ENCODE assay signal across 25 cellular contexts in genomic region chr6:155974359-155974758, GRCh38.
DNase-seq lines count a peak whose midpoint lies in the region; ATAC-seq, FAIRE-seq and TF ChIP-seq lines count a peak whose summit lies in the region.
"Had no signal": no experiment of that assay in that cellular context is flagged by ENCODE, and none has a peak within 500 bp of the region (broad histone marks: within the 10 kb centered on the region; RNA-seq: fewer than 3 reads in every experiment).

No MANE protein-coding gene starts in this region.

- H3K36me3 ChIP-seq in kidney (ENCODE audit: control insufficient read depth in 1 of 2, insufficient read depth in 2 of 2, low read length in 2 of 2): no peaks in the 10 kb centered on the region
- H3K36me3 ChIP-seq in neuronal stem cell (replicated peaks in 1 of 2; ENCODE audit: control insufficient read depth in 2 of 2, insufficient read depth in 2 of 2, low read length in 2 of 2): no peaks in the 10 kb centered on the region
- no peaks in the 10 kb centered on the region for H3K36me3 ChIP-seq in right atrium auricular region
- H3K36me3 ChIP-seq: BLaER1, HAP-1, MG63 had no signal

- H3K23ac ChIP-seq in neuronal stem cell (ENCODE audit: low read depth, low read length, poor library complexity): no peak overlapping the region

- H2BK120ac ChIP-seq in neuronal stem cell (ENCODE audit: low read depth, low read length): no peak overlapping the region

- ATAC-seq in natural killer cell (no peak), HG03521 (IDR thresholded peaks at IDR 0.05; ENCODE audit: unreplicated experiment) (no peak)
- ATAC-seq in natural killer cell treated with Interleukin-12 subunit alpha and Interleukin-12 subunit beta and Interleukin-15 and Interleukin-18, amount 100 ng/mL, for 72 hours: no peak
- ATAC-seq: GM23338, K562 had no signal

- no peak overlapping the region for H3K9ac ChIP-seq in kidney (ENCODE audit: low read length in 2 of 2)
- no peak overlapping the region for H3K9ac ChIP-seq in neuronal stem cell (ENCODE audit: low read depth, low read length, poor library complexity)
- H3K9ac ChIP-seq: BLaER1 had no signal

- no peak for DNase-seq in natural killer cell
- no peak for DNase-seq in natural killer cell treated with Interleukin-12 subunit alpha and Interleukin-12 subunit beta and Interleukin-15 and Interleukin-18, amount 100 ng/mL, for 72 hours (ENCODE audit: low spot score)
- peak; percentile 49 for DNase-seq in kidney
- DNase-seq in neuronal stem cell (ENCODE audit: low spot score): peak; percentile 6
- no peak for DNase-seq in right atrium auricular region (ENCODE audit: low spot score)
- DNase-seq in NCI-H526 (lab: John Stamatoyannopoulos, UW): no peak
- DNase-seq: Calu3; CD8-positive, alpha-beta memory T cell; DMS153; MG63; NCI-H1417; NCI-H1694 treated with DMSO at 0.1 percent for 48 hours; NCI-H2081 treated with DMSO at 0.1 percent for 48 hours; NCI-H2171 treated with DMSO at 0.1 percent for 48 hours; NCI-H446; NCI-H526 treated with DMSO at 0.1 percent for 48 hours; OCI-M1 had no signal

- no peak overlapping the region for H4K91ac ChIP-seq in neuronal stem cell (ENCODE audit: low read depth, low read length, poor library complexity)

- no peaks in the 10 kb centered on the region for H3K27me3 Mint-ChIP-seq in natural killer cell (ENCODE audit: low read depth in 2 of 2)
- H3K27me3 Mint-ChIP-seq in natural killer cell treated with Interleukin-12 subunit alpha and Interleukin-12 subunit beta and Interleukin-15 and Interleukin-18, amount 100 ng/mL, for 72 hours: no peaks in the 10 kb centered on the region

- H3K4me3 Mint-ChIP-seq in natural killer cell: peak overlapping the region; percentile 10
- H3K4me3 Mint-ChIP-seq in natural killer cell treated with Interleukin-12 subunit alpha and Interleukin-12 subunit beta and Interleukin-15 and Interleukin-18, amount 100 ng/mL, for 72 hours: no peak overlapping the region
- H3K4me3 Mint-ChIP-seq: GM23338 had no signal

- peaks cover 0 to 3% of the 10 kb centered on the region in 2 donors for H3K9me3 Mint-ChIP-seq in natural killer cell
- H3K9me3 Mint-ChIP-seq in natural killer cell treated with Interleukin-12 subunit alpha and Interleukin-12 subunit beta and Interleukin-15 and Interleukin-18, amount 100 ng/mL, for 72 hours: no peaks in the 10 kb centered on the region
- H3K9me3 Mint-ChIP-seq: GM23338 had no signal

- H3K18ac ChIP-seq in neuronal stem cell (ENCODE audit: low read length): no peak overlapping the region

- no CpG with 5 or more reads among the region's 17 CpGs for WGBS in neuronal stem cell (ENCODE audit: extremely low coverage in 2 of 2, insufficient read length in 2 of 2, insufficient replicate concordance in 1 of 2), 2 donors

- no peaks in the 10 kb centered on the region for H3K36me3 Mint-ChIP-seq in natural killer cell
- no peaks in the 10 kb centered on the region for H3K36me3 Mint-ChIP-seq in natural killer cell treated with Interleukin-12 subunit alpha and Interleukin-12 subunit beta and Interleukin-15 and Interleukin-18, amount 100 ng/mL, for 72 hours
- H3K36me3 Mint-ChIP-seq: CD8-positive, alpha-beta memory T cell had no signal

- no peak overlapping the region for H3K4ac ChIP-seq in neuronal stem cell (ENCODE audit: low read length)

- TF ChIP-seq CTCF in natural killer cell (IDR thresholded peaks at IDR 0.05): no peak
- TF ChIP-seq CTCF in kidney (IDR thresholded peaks at IDR 0.05; ENCODE audit: borderline replicate concordance, extremely low read depth, insufficient read depth): no peak
- no peak for TF ChIP-seq CTCF in right atrium auricular region (IDR thresholded peaks at IDR 0.05)

- H3K27ac ChIP-seq in kidney (ENCODE audit: low read depth in 2 of 2, low read length in 2 of 2): no peak overlapping the region
- peak overlapping the region; percentile 29 for H3K27ac ChIP-seq in neuronal stem cell (replicated peaks; ENCODE audit: low read length)
- no peak overlapping the region for H3K27ac ChIP-seq in right atrium auricular region
- H3K27ac ChIP-seq: BLaER1 had no signal

- H2AK5ac ChIP-seq in neuronal stem cell (ENCODE audit: low read depth, low read length): no peak overlapping the region

- H2AFZ ChIP-seq in neuronal stem cell (ENCODE audit: low read length): no peak overlapping the region

- intact Hi-C loops in natural killer cell (cut with micrococcal nuclease) (no loop called here), kidney (cut with DNase I) (no loop called here)

- H3K14ac ChIP-seq in neuronal stem cell (ENCODE audit: low read length): no peak overlapping the region

- H3K4me1 Mint-ChIP-seq in natural killer cell: peaks cover 9 to 10% of the 10 kb centered on the region in 2 donors
- H3K4me1 Mint-ChIP-seq in natural killer cell treated with Interleukin-12 subunit alpha and Interleukin-12 subunit beta and Interleukin-15 and Interleukin-18, amount 100 ng/mL, for 72 hours (ENCODE audit: low read depth in 2 of 2): peaks cover 7 to 15% of the 10 kb centered on the region in 2 donors
- H3K4me1 Mint-ChIP-seq: GM23338 had no signal

- FAIRE-seq in kidney (lab: Jason Lieb, UNC): no peak
- FAIRE-seq: G401.6, GM12892, K562, RCC 7860 had no signal

- no peak overlapping the region for H2BK5ac ChIP-seq in neuronal stem cell (ENCODE audit: low read length)

- no peak overlapping the region for H4K8ac ChIP-seq in neuronal stem cell (ENCODE audit: low read depth, low read length)

- H3K4me1 ChIP-seq in kidney (ENCODE audit: control insufficient read depth in 1 of 2, insufficient read depth in 1 of 2, low read depth in 1 of 2, low read length in 2 of 2): no peaks in the 10 kb centered on the region
- H3K4me1 ChIP-seq in neuronal stem cell (ENCODE audit: control insufficient read depth in 2 of 2, insufficient read depth in 1 of 2, low read depth in 1 of 2, low read length in 2 of 2): peaks cover 0 to 4% of the 10 kb centered on the region in 2 donors
- H3K4me1 ChIP-seq in right atrium auricular region: no peaks in the 10 kb centered on the region
- H3K4me1 ChIP-seq: BLaER1, HAP-1 had no signal

- no peak overlapping the region for H3K4me3 ChIP-seq in kidney (ENCODE audit: low read length in 2 of 2)
- no peak overlapping the region for H3K4me3 ChIP-seq in neuronal stem cell (ENCODE audit: low read length in 2 of 2)
- no peak overlapping the region for H3K4me3 ChIP-seq in right atrium auricular region
- H3K4me3 ChIP-seq: BLaER1, GM23338, HAP-1, K562, MG63 had no signal

- H3K79me1 ChIP-seq in neuronal stem cell (ENCODE audit: low read depth, low read length): no peaks in the 10 kb centered on the region

- H3K4me2 ChIP-seq in neuronal stem cell (ENCODE audit: insufficient read depth, low read length, poor library complexity, severe bottlenecking): no peak overlapping the region
- H3K4me2 ChIP-seq: GM23338 had no signal

- no peak overlapping the region for H3K27ac Mint-ChIP-seq in natural killer cell
- no peak overlapping the region for H3K27ac Mint-ChIP-seq in natural killer cell treated with Interleukin-12 subunit alpha and Interleukin-12 subunit beta and Interleukin-15 and Interleukin-18, amount 100 ng/mL, for 72 hours
- H3K27ac Mint-ChIP-seq: GM23338 had no signal

- no peaks in the 10 kb centered on the region for H3K9me3 ChIP-seq in kidney (ENCODE audit: control insufficient read depth in 1 of 2, low read length in 2 of 2)
- H3K9me3 ChIP-seq in neuronal stem cell (replicated peaks in 1 of 2; ENCODE audit: control insufficient read depth in 2 of 2, insufficient read depth in 1 of 2, low read depth in 1 of 2, low read length in 2 of 2): no peaks in the 10 kb centered on the region
- H3K9me3 ChIP-seq in right atrium auricular region: no peaks in the 10 kb centered on the region
- H3K9me3 ChIP-seq: BLaER1, HAP-1, MG63 had no signal

- no peaks in the 10 kb centered on the region for H3K27me3 ChIP-seq in neuronal stem cell (ENCODE audit: control insufficient read depth in 3 of 3, insufficient read depth in 3 of 3, low read depth in 1 of 3, low read length in 3 of 3)
- no peaks in the 10 kb centered on the region for H3K27me3 ChIP-seq in right atrium auricular region
- H3K27me3 ChIP-seq: BLaER1, MG63 had no signal

- H2BK12ac ChIP-seq in neuronal stem cell (ENCODE audit: low read length): no peak overlapping the region

- H2BK15ac ChIP-seq in neuronal stem cell (ENCODE audit: low read length): no peak overlapping the region

Comparison
In these comparisons a context has a peak if more than half of its experiments do, and no peak if none do; other contexts are left out.
1. DNase-seq: peak in kidney (single experiment) and neuronal stem cell (single experiment); none in natural killer cell (single experiment), natural killer cell treated with Interleukin-12 subunit alpha and Interleukin-12 subunit beta and Interleukin-15 and Interleukin-18, amount 100 ng/mL, for 72 hours (single experiment), right atrium auricular region (single experiment) and NCI-H526 (0 of 2).